8 cellular contexts compared by ENCODE assay signal in the genomic region with DNA sequence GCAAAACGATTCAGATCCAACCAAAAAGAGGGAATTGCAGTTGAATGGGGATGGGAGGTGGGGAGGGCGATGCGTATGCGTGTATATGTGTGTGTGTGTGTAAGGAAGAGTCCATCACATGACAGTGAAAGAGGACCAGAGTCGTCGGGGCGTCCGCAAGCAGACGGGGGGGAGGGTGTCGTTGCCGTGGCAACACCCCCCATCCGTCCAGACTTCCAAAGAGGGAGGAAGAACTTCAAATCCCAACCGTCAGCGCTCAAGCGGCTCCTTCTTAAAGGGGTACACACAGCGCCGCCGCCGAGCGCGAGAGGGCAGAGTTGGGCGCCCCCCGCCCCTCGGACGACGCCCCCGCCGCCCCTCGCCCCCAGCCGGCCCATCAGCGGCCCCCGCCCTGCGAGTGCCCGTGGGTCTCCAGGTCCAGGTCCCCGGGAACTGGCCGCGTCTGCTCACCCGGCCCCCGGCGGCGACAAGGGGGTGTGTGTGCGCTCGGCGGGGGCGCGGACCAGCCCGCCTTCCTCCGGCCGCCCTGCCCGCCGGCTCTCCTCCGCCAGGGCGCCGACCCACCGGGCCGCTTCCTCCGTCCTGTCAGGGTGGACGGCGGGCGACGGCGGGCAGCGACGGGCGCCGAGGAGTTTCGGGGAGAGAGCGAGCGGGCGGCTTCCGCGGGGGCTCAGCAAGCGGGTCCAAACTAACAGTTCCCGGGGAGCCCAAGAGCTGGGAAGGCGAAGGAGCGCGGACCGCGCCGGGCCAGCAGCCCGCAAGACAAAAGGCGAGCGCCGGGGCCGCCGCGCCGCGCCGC. TPM values are rescaled to one million over a fixed set of nuclear protein-coding genes. Genes with fewer than 3 reads are reported as not detected.
DNase-seq lines count a peak whose midpoint lies in the region; ATAC-seq and TF ChIP-seq lines count a peak whose summit lies in the region.

No MANE protein-coding gene starts in this region.

- WGBS in esophagus squamous epithelium, 2 donors = 2% methylated on average over 13 to 18 of the region's 90 CpGs
- 0 to 1% (median 0%) methylated on average over 18 to 90 of the region's 90 CpGs for WGBS in stomach, 5 donors

- TF ChIP-seq CTCF in OCI-LY1 (IDR thresholded peaks at IDR 0.05; ENCODE audit: low read length) (no peak), esophagus squamous epithelium (IDR thresholded peaks at IDR 0.05) (no peak), stomach (IDR thresholded peaks at IDR 0.05) (no peak)

- H3K9me3 ChIP-seq in HUES6 (ENCODE audit: control insufficient read depth, insufficient read depth, low read depth, low read length) (no peaks in the 10 kb centered on the region), OCI-LY1 (ENCODE audit: low read length) (no peaks in the 10 kb centered on the region), esophagus squamous epithelium (no peaks in the 10 kb centered on the region), mucosa of stomach (ENCODE audit: control insufficient read depth, low read length) (no peaks in the 10 kb centered on the region), stomach (no peaks in the 10 kb centered on the region)

- DNase-seq in Caki2 (ENCODE audit: low read depth) = peak; percentile 82
- DNase-seq in activated T-cell treated with anti-CD3 and anti-CD28 coated beads, Interleukin-2, amount 50 U/mL, for 72 hours = peak; percentile 41
- peak; percentile 8 for DNase-seq in esophagus squamous epithelium (lab: John Stamatoyannopoulos, UW)
- peak; percentile 44 for DNase-seq in stomach

- H3K79me2 ChIP-seq in OCI-LY1 (ENCODE audit: insufficient read depth, low read length) = peaks cover 44% of the 10 kb centered on the region

- H3K4me1 ChIP-seq in HUES6 (ENCODE audit: control insufficient read depth, insufficient read depth, low read length) (no peaks in the 10 kb centered on the region), OCI-LY1 (ENCODE audit: insufficient read depth, low read length, severe bottlenecking) (peaks cover 18% of the 10 kb centered on the region), esophagus squamous epithelium (peaks cover 0 to 20% (median 4%) of the 10 kb centered on the region in 3 donors), mucosa of stomach (ENCODE audit: control insufficient read depth, insufficient read depth, low read length) (peaks cover 10% of the 10 kb centered on the region), stomach (peaks cover 7 to 36% (median 19%) of the 10 kb centered on the region in 4 donors)

- H3K9me2 ChIP-seq in OCI-LY1 (ENCODE audit: low read depth, low read length) = no peaks in the 10 kb centered on the region

- H3K4me3 Mint-ChIP-seq in activated T-cell treated with anti-CD3 and anti-CD28 coated beads, Interleukin-2, amount 50 U/mL, for 72 hours = peak overlapping the region; percentile 85 to 98

- peak overlapping the region; percentile 86 for H3K4me3 ChIP-seq in HUES6 (ENCODE audit: low read depth, low read length)
- peak overlapping the region; percentile 91 for H3K4me3 ChIP-seq in OCI-LY1 (ENCODE audit: low read depth, low read length, poor library complexity, severe bottlenecking)
- peak overlapping the region; percentile 89 to 99 (median 93) for H3K4me3 ChIP-seq in esophagus squamous epithelium
- H3K4me3 ChIP-seq in mucosa of stomach (ENCODE audit: low read length) = peak overlapping the region; percentile 69
- H3K4me3 ChIP-seq in stomach = peak overlapping the region; percentile 71 to 95 (median 92)

- intact Hi-C loops in esophagus squamous epithelium (cut with DNase I) (no loop called here), stomach (cut with DNase I; ENCODE audit: low total_unique reads) (no loop called here)

- H3K36me3 ChIP-seq in HUES6 (ENCODE audit: control insufficient read depth, insufficient read depth, low read length) (no peaks in the 10 kb centered on the region), OCI-LY1 (ENCODE audit: insufficient read depth, low read length) (no peaks in the 10 kb centered on the region), esophagus squamous epithelium (no peaks in the 10 kb centered on the region), mucosa of stomach (ENCODE audit: control insufficient read depth, insufficient read depth, low read length) (no peaks in the 10 kb centered on the region), stomach (no peaks in the 10 kb centered on the region)

- peaks cover 5 to 6% of the 10 kb centered on the region in 2 donors for H3K36me3 Mint-ChIP-seq in activated T-cell treated with anti-CD3 and anti-CD28 coated beads, Interleukin-2, amount 50 U/mL, for 72 hours (ENCODE audit: insufficient read depth in 2 of 2)

- no peaks in the 10 kb centered on the region for H4K20me1 ChIP-seq in OCI-LY1 (ENCODE audit: insufficient read depth, low read length)

- H3K4me2 ChIP-seq in OCI-LY1 (ENCODE audit: low read length) = peak overlapping the region; percentile 90

- H3K4me1 Mint-ChIP-seq in activated T-cell treated with anti-CD3 and anti-CD28 coated beads, Interleukin-2, amount 50 U/mL, for 72 hours (ENCODE audit: low read depth) = peaks cover 18% of the 10 kb centered on the region

- H3K27me3 ChIP-seq in HUES6 (ENCODE audit: control insufficient read depth, insufficient read depth, low read length) = peaks cover 31% of the 10 kb centered on the region
- H3K27me3 ChIP-seq in OCI-LY1 (ENCODE audit: insufficient read depth, low read length) = no peaks in the 10 kb centered on the region
- H3K27me3 ChIP-seq in esophagus squamous epithelium = no peaks in the 10 kb centered on the region
- no peaks in the 10 kb centered on the region for H3K27me3 ChIP-seq in mucosa of stomach (ENCODE audit: control insufficient read depth, insufficient read depth, low read length)
- no peaks in the 10 kb centered on the region for H3K27me3 ChIP-seq in stomach

- H2AFZ ChIP-seq in OCI-LY1 (ENCODE audit: low read length) = no peak overlapping the region

- H3K27ac ChIP-seq in HUES6 (ENCODE audit: low read depth, low read length) = peak overlapping the region; percentile 70
- H3K27ac ChIP-seq in OCI-LY1 (ENCODE audit: low read depth, low read length, poor library complexity, severe bottlenecking) = peak overlapping the region; percentile 23
- peak overlapping the region; percentile 93 to 97 (median 96) for H3K27ac ChIP-seq in esophagus squamous epithelium
- H3K27ac ChIP-seq in stomach = peak overlapping the region; percentile 92 to 97 (median 95)

- in situ Hi-C loops in Caki2 (cut with HindIII; ENCODE audit: low pct_unique_long_range_greater_than_20kb, low sequenced_read_pairs) = no loop called here

- H3K27ac Mint-ChIP-seq in activated T-cell treated with anti-CD3 and anti-CD28 coated beads, Interleukin-2, amount 50 U/mL, for 72 hours = peak overlapping the region; percentile 21

- H3K9ac ChIP-seq in HUES6 (ENCODE audit: low read length) (peak overlapping the region; percentile 88), OCI-LY1 (ENCODE audit: low read length) (peak overlapping the region; percentile 87), mucosa of stomach (ENCODE audit: low read length) (peak overlapping the region; percentile 24)

- no peak for TF ChIP-seq POLR2A in esophagus squamous epithelium (IDR thresholded peaks at IDR 0.05)
- TF ChIP-seq POLR2A in stomach (IDR thresholded peaks at IDR 0.05) = no peak

- H3K9me3 Mint-ChIP-seq in activated T-cell treated with anti-CD3 and anti-CD28 coated beads, Interleukin-2, amount 50 U/mL, for 72 hours = no peaks in the 10 kb centered on the region

- H3F3A ChIP-seq in OCI-LY1 (ENCODE audit: insufficient read depth, low read length) = no peaks in the 10 kb centered on the region

- peak; percentile 13 for ATAC-seq in GM21515 (IDR thresholded peaks at IDR 0.05; ENCODE audit: unreplicated experiment)
- peak; percentile 8 to 17 for ATAC-seq in activated T-cell treated with anti-CD3 and anti-CD28 coated beads, Interleukin-2, amount 50 U/mL, for 72 hours (replicated peaks in 1 of 2)

- peaks cover 26% of the 10 kb centered on the region for H3K27me3 Mint-ChIP-seq in activated T-cell treated with anti-CD3 and anti-CD28 coated beads, Interleukin-2, amount 50 U/mL, for 72 hours (ENCODE audit: low read depth)

- TF ChIP-seq EP300 in stomach (IDR thresholded peaks at IDR 0.05) = no peak

RNA-seq across cellular contexts. Expression of a gene that starts 0.7 kb away (rescaled TPM):
- total RNA-seq in Caki2 (2014; rRNA removed; shearing (Covaris generic); ENCODE audit: low replicate concordance) = 29.6 and 33.8 TPM in 2 replicates
- total RNA-seq in activated T-cell treated with anti-CD3 and anti-CD28 coated beads, Interleukin-2, amount 50 U/mL, for 72 hours = 1 to 10 TPM; 8.4 to 9.1 TPM
- 10 to 100 TPM in 1 of 4 donors, 1 to 10 TPM in 3; 6.1 to 17.5 (median 8.2) TPM for total RNA-seq in esophagus squamous epithelium
- 10 to 100 TPM in 4 of 5 donors, 1 to 10 TPM in 1; 4.6 to 28.1 (median 15.6) TPM for total RNA-seq in stomach
- polyA plus RNA-seq in stomach = 1 to 10 TPM; 1.8 to 4.1 (median 2.5) TPM

Comparison
In these comparisons a context has a peak if more than half of its experiments do, and no peak if none do; other contexts are left out.
1. Peak in every context shown above with its lines: DNase-seq, ATAC-seq, H3K4me3 ChIP-seq and H3K27ac ChIP-seq.
2. DNase-seq: peak in every context shown above with its lines; median percentile 82 in Caki2; 44 in stomach; 41 in activated T-cell treated with anti-CD3 and anti-CD28 coated beads, Interleukin-2, amount 50 U/mL, for 72 hours; 8 in esophagus squamous epithelium.
3. H3K27ac ChIP-seq: peak in every context shown above with its lines; median percentile 96 in esophagus squamous epithelium; 95 in stomach; 70 in HUES6; 23 in OCI-LY1.
4. H3K9ac ChIP-seq: peak in every context shown above with its lines; median percentile 88 in HUES6; 87 in OCI-LY1; 24 in mucosa of stomach.